9 cellular contexts compared by ENCODE assay signal in the genomic region with DNA sequence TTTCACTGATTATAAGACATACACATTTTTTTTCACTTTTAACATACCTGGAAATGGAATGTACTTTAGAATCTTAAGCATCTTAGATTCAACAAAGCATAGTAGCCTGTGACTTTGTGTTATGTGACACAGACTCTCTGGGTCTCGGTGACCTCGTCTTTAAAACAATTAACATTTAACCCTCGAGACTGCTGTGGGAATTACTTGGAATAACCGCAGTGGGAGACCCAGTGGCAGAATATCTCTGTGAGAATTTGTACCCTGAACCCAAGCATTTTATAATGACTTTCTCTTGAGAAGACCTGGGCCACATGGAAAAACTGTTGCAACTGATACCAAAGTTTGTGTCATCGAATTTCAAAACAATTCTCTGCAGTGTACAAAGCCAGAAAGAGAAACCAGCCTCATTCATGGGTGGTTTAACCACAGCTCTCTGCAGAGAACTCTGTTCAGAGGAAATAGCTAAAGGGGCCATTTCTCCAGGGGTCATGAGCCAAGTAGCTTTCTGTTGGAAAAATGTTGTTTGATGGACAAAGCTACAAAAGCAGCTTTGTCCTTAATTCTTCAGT. TPM values are rescaled to one million over a fixed set of nuclear protein-coding genes. Genes with fewer than 3 reads are reported as not detected.
A peak's percentile ranks its signal among the peaks of the same experiment; 100 is the strongest.
DNase-seq lines count a peak whose midpoint lies in the region; ATAC-seq and TF ChIP-seq lines count a peak whose summit lies in the region.
"Had no signal": no experiment of that assay in that cellular context is flagged by ENCODE, and none has a peak within 500 bp of the region (broad histone marks: within the 10 kb centered on the region; RNA-seq: fewer than 3 reads in every experiment).

No MANE protein-coding gene starts in this region.

- ATAC-seq in GM18502 (IDR thresholded peaks at IDR 0.05; ENCODE audit: poor library complexity, unreplicated experiment) (peak; percentile 84), GM21619 (IDR thresholded peaks at IDR 0.05; ENCODE audit: unreplicated experiment) (peak; percentile 76)

- TF ChIP-seq CTCF in GM10266 (IDR thresholded peaks at IDR 0.05; ENCODE audit: control insufficient read depth, insufficient read depth, low read depth, missing control alignments), result no peak

- DNase-seq in LHCN-M2 (ENCODE audit: low read depth) (peak; percentile 26), epidermal melanocyte (ENCODE audit: insufficient read length, low spot score) (peak; percentile 42), retina (no peak), NCI-H524 (lab: John Stamatoyannopoulos, UW) (no peak), GM10266 (ENCODE audit: extremely low spot score) (no peak), NCI-H1105 (lab: John Stamatoyannopoulos, UW) (no peak)
- DNase-seq: caudate nucleus had no signal

RNA-seq across cellular contexts. Expression of a gene that starts 10.0 kb away (rescaled TPM):
- total RNA-seq in LHCN-M2 (2014; rRNA removed), result 2.4 and 4.0 TPM in 2 replicates
- 1.1 TPM for polyA plus RNA-seq in LHCN-M2 (2012)

Comparison
In these comparisons a context has a peak if more than half of its experiments do, and no peak if none do; other contexts are left out.
1. DNase-seq: peak in LHCN-M2 (single experiment) and epidermal melanocyte (single experiment); none in retina (single experiment), NCI-H524 (0 of 2), GM10266 (single experiment) and NCI-H1105 (single experiment).